9 cellular contexts compared by ENCODE assay signal in the genomic region with DNA sequence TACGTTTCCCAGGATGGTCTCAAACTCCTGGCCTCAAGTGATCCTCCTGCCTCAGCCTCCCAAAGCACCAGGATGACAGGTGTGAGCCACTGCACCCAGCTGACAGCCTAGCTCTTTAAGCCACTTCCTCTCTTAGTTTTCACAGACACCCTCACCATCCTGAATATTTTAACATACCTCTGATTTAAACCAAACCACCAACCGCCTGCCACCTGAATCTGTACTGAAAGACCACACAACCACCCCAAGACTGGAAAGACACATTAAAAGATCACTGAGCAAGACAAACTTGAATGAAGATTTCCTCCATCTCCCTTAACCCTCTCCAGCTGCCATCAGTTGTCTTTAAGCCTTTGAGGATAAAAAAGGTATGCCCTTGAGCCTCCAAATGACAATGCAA.
DNase-seq lines count a peak whose midpoint lies in the region; ATAC-seq lines count a peak whose summit lies in the region.
"Had no signal": no experiment of that assay in that cellular context is flagged by ENCODE, and none has a peak within 500 bp of the region (broad histone marks: within the 10 kb centered on the region; RNA-seq: fewer than 3 reads in every experiment).

No MANE protein-coding gene starts in this region.

- H3K4me3 Mint-ChIP-seq in activated T-cell treated with anti-CD3 and anti-CD28 coated beads, Interleukin-2, amount 50 U/mL, for 72 hours: peak overlapping the region; percentile 23 to 46
- peak overlapping the region; percentile 5 to 20 for H3K4me3 Mint-ChIP-seq in stimulated activated naive B cell treated with anti-CD40 and anti-IgM and Interleukin-4, amounts not matched to agents 10 μg/mL and 1 μg/mL and 100 μg/mL, for 72 hours

- H3K36me3 Mint-ChIP-seq in activated T-cell treated with anti-CD3 and anti-CD28 coated beads, Interleukin-2, amount 50 U/mL, for 72 hours (ENCODE audit: insufficient read depth in 2 of 2): peaks cover 3% of the 10 kb centered on the region in 2 donors
- peaks cover 22 to 23% of the 10 kb centered on the region in 2 donors for H3K36me3 Mint-ChIP-seq in stimulated activated naive B cell treated with anti-CD40 and anti-IgM and Interleukin-4, amounts not matched to agents 10 μg/mL and 1 μg/mL and 100 μg/mL, for 72 hours

- H3K9me3 Mint-ChIP-seq in activated T-cell treated with anti-CD3 and anti-CD28 coated beads, Interleukin-2, amount 50 U/mL, for 72 hours: peaks cover 0 to 3% of the 10 kb centered on the region in 2 donors
- H3K9me3 Mint-ChIP-seq in stimulated activated naive B cell treated with anti-CD40 and anti-IgM and Interleukin-4, amounts not matched to agents 10 μg/mL and 1 μg/mL and 100 μg/mL, for 72 hours: peaks cover 3 to 5% of the 10 kb centered on the region in 2 donors

- DNase-seq in activated effector memory CD4-positive, alpha-beta T cell treated with anti-CD3 and anti-CD28 coated beads, Interleukin-2, amount 50 U/mL, for 16 hours: peak; percentile 64
- DNase-seq in activated effector memory CD4-positive, alpha-beta T cell treated with Interleukin-2 at 50 U/mL for 16 hours: no peak
- DNase-seq in activated T-cell treated with anti-CD3 and anti-CD28 coated beads, Interleukin-2, amount 50 U/mL, for 72 hours: peak; percentile 55 to 63
- DNase-seq in stimulated activated naive B cell treated with anti-CD40 and anti-IgM and Interleukin-4, amounts not matched to agents 10 μg/mL and 1 μg/mL and 100 μg/mL, for 72 hours: peak; percentile 16
- DNase-seq in NCI-H2081 treated with DMSO at 0.1 percent for 48 hours (lab: John Stamatoyannopoulos, UW): no peak
- DNase-seq: NCI-H1417 treated with DMSO at 0.1 percent for 48 hours had no signal

- H3K4me1 Mint-ChIP-seq in activated T-cell treated with anti-CD3 and anti-CD28 coated beads, Interleukin-2, amount 50 U/mL, for 72 hours (ENCODE audit: low read depth): peaks cover 59% of the 10 kb centered on the region
- H3K4me1 Mint-ChIP-seq in stimulated activated naive B cell treated with anti-CD40 and anti-IgM and Interleukin-4, amounts not matched to agents 10 μg/mL and 1 μg/mL and 100 μg/mL, for 72 hours: peaks cover 29 to 62% of the 10 kb centered on the region in 2 donors

- H3K27ac Mint-ChIP-seq in activated T-cell treated with anti-CD3 and anti-CD28 coated beads, Interleukin-2, amount 50 U/mL, for 72 hours: peak overlapping the region; percentile 61
- peak overlapping the region; percentile 85 for H3K27ac Mint-ChIP-seq in stimulated activated naive B cell treated with anti-CD40 and anti-IgM and Interleukin-4, amounts not matched to agents 10 μg/mL and 1 μg/mL and 100 μg/mL, for 72 hours

- ATAC-seq in HG03432 (IDR thresholded peaks at IDR 0.05; ENCODE audit: unreplicated experiment): peak; percentile 40
- peak; percentile 70 to 71 for ATAC-seq in activated T-cell treated with anti-CD3 and anti-CD28 coated beads, Interleukin-2, amount 50 U/mL, for 72 hours (replicated peaks in 1 of 2)
- ATAC-seq in stimulated activated naive B cell treated with anti-CD40 and anti-IgM and Interleukin-4, amounts not matched to agents 10 μg/mL and 1 μg/mL and 100 μg/mL, for 72 hours (replicated peaks): peak; percentile 64 to 68
- ATAC-seq in HG03280 (IDR thresholded peaks at IDR 0.05; ENCODE audit: unreplicated experiment): no peak
- no peak for ATAC-seq in GM19467 (IDR thresholded peaks at IDR 0.05; ENCODE audit: unreplicated experiment)

- no peaks in the 10 kb centered on the region for H3K27me3 Mint-ChIP-seq in activated T-cell treated with anti-CD3 and anti-CD28 coated beads, Interleukin-2, amount 50 U/mL, for 72 hours (ENCODE audit: low read depth)
- H3K27me3 Mint-ChIP-seq in stimulated activated naive B cell treated with anti-CD40 and anti-IgM and Interleukin-4, amounts not matched to agents 10 μg/mL and 1 μg/mL and 100 μg/mL, for 72 hours: no peaks in the 10 kb centered on the region

Comparison
In these comparisons a context has a peak if more than half of its experiments do, and no peak if none do; other contexts are left out.
1. DNase-seq: peak in activated effector memory CD4-positive, alpha-beta T cell treated with anti-CD3 and anti-CD28 coated beads, Interleukin-2, amount 50 U/mL, for 16 hours (single experiment), activated T-cell treated with anti-CD3 and anti-CD28 coated beads, Interleukin-2, amount 50 U/mL, for 72 hours (2 of 2) and stimulated activated naive B cell treated with anti-CD40 and anti-IgM and Interleukin-4, amounts not matched to agents 10 μg/mL and 1 μg/mL and 100 μg/mL, for 72 hours (single experiment); none in activated effector memory CD4-positive, alpha-beta T cell treated with Interleukin-2 at 50 U/mL for 16 hours (single experiment) and NCI-H2081 treated with DMSO at 0.1 percent for 48 hours (single experiment).
2. ATAC-seq: peak in HG03432 (single experiment), activated T-cell treated with anti-CD3 and anti-CD28 coated beads, Interleukin-2, amount 50 U/mL, for 72 hours (2 of 2) and stimulated activated naive B cell treated with anti-CD40 and anti-IgM and Interleukin-4, amounts not matched to agents 10 μg/mL and 1 μg/mL and 100 μg/mL, for 72 hours (2 of 2); none in HG03280 (single experiment) and GM19467 (single experiment).